Comparison of ENCODE assay signal across 1 cellular context in genomic region chr7:20219446-20220292, GRCh38.
TF ChIP-seq lines count a peak whose summit lies in the region.

No MANE protein-coding gene starts in this region.

TF ChIP-seq in HepG2, 621 proteins besides CTCF, POLR2A, EP300 and RAD21 (continued from another document and continues in another):
- TF ChIP-seq, protein P1, sequence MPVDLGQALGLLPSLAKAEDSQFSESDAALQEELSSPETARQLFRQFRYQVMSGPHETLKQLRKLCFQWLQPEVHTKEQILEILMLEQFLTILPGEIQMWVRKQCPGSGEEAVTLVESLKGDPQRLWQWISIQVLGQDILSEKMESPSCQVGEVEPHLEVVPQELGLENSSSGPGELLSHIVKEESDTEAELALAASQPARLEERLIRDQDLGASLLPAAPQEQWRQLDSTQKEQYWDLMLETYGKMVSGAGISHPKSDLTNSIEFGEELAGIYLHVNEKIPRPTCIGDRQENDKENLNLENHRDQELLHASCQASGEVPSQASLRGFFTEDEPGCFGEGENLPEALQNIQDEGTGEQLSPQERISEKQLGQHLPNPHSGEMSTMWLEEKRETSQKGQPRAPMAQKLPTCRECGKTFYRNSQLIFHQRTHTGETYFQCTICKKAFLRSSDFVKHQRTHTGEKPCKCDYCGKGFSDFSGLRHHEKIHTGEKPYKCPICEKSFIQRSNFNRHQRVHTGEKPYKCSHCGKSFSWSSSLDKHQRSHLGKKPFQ (CRISPR knock-in tag; IDR thresholded peaks at IDR 0.05; ENCODE audit: insufficient replicate concordance): peak; percentile 36
- peak; percentile 96; the same call in 1 of the 2 replicates for TF ChIP-seq ZNF788 (CRISPR knock-in tag; IDR thresholded peaks at IDR 0.05; ENCODE audit: borderline replicate concordance)
- peak; percentile 95 for TF ChIP-seq XRCC5 (optimal IDR thresholded peaks at IDR 0.05; ENCODE audit: low read length)
- peak; percentile 60; the same call in 1 of the 2 replicates for TF ChIP-seq ZNF747 (CRISPR knock-in tag; IDR thresholded peaks at IDR 0.05; ENCODE audit: borderline replicate concordance)
- no peak for TF ChIP-seq NRL (CRISPR knock-in tag; IDR thresholded peaks at IDR 0.05; ENCODE audit: borderline replicate concordance)
- no peak for TF ChIP-seq ZNF550 (CRISPR knock-in tag; IDR thresholded peaks at IDR 0.05; ENCODE audit: borderline replicate concordance)
- TF ChIP-seq, protein P2, sequence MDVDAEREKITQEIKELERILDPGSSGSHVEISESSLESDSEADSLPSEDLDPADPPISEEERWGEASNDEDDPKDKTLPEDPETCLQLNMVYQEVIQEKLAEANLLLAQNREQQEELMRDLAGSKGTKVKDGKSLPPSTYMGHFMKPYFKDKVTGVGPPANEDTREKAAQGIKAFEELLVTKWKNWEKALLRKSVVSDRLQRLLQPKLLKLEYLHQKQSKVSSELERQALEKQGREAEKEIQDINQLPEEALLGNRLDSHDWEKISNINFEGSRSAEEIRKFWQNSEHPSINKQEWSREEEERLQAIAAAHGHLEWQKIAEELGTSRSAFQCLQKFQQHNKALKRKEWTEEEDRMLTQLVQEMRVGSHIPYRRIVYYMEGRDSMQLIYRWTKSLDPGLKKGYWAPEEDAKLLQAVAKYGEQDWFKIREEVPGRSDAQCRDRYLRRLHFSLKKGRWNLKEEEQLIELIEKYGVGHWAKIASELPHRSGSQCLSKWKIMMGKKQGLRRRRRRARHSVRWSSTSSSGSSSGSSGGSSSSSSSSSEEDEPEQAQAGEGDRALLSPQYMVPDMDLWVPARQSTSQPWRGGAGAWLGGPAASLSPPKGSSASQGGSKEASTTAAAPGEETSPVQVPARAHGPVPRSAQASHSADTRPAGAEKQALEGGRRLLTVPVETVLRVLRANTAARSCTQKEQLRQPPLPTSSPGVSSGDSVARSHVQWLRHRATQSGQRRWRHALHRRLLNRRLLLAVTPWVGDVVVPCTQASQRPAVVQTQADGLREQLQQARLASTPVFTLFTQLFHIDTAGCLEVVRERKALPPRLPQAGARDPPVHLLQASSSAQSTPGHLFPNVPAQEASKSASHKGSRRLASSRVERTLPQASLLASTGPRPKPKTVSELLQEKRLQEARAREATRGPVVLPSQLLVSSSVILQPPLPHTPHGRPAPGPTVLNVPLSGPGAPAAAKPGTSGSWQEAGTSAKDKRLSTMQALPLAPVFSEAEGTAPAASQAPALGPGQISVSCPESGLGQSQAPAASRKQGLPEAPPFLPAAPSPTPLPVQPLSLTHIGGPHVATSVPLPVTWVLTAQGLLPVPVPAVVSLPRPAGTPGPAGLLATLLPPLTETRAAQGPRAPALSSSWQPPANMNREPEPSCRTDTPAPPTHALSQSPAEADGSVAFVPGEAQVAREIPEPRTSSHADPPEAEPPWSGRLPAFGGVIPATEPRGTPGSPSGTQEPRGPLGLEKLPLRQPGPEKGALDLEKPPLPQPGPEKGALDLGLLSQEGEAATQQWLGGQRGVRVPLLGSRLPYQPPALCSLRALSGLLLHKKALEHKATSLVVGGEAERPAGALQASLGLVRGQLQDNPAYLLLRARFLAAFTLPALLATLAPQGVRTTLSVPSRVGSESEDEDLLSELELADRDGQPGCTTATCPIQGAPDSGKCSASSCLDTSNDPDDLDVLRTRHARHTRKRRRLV (CRISPR knock-in tag; IDR thresholded peaks at IDR 0.05): peak; percentile 71; the same call in 1 of the 2 replicates
- 0 out of 2 replicates have a peak, but pooled peaks have one; percentile 34 for TF ChIP-seq ZNF724P (CRISPR knock-in tag; IDR thresholded peaks at IDR 0.05; ENCODE audit: borderline replicate concordance)
- TF ChIP-seq MBNL3 (CRISPR knock-in tag; conservative IDR thresholded peaks at IDR 0.05): no peak
- peak; percentile 30; the same call in 1 of the 2 replicates for TF ChIP-seq ZSCAN25 (CRISPR knock-in tag; IDR thresholded peaks at IDR 0.05)
- peak; percentile 94 for TF ChIP-seq ZNF350 (CRISPR knock-in tag; IDR thresholded peaks at IDR 0.05; ENCODE audit: borderline replicate concordance, low read depth)
- TF ChIP-seq RERE (CRISPR knock-in tag; IDR thresholded peaks at IDR 0.05; ENCODE audit: low read depth): peak; percentile 66; the same call in 1 of the 2 replicates
- TF ChIP-seq, protein P3, sequence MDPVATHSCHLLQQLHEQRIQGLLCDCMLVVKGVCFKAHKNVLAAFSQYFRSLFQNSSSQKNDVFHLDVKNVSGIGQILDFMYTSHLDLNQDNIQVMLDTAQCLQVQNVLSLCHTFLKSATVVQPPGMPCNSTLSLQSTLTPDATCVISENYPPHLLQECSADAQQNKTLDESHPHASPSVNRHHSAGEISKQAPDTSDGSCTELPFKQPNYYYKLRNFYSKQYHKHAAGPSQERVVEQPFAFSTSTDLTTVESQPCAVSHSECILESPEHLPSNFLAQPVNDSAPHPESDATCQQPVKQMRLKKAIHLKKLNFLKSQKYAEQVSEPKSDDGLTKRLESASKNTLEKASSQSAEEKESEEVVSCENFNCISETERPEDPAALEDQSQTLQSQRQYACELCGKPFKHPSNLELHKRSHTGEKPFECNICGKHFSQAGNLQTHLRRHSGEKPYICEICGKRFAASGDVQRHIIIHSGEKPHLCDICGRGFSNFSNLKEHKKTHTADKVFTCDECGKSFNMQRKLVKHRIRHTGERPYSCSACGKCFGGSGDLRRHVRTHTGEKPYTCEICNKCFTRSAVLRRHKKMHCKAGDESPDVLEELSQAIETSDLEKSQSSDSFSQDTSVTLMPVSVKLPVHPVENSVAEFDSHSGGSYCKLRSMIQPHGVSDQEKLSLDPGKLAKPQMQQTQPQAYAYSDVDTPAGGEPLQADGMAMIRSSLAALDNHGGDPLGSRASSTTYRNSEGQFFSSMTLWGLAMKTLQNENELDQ (CRISPR knock-in tag; IDR thresholded peaks at IDR 0.05; ENCODE audit: borderline replicate concordance): no peak
- TF ChIP-seq ZNF446 (CRISPR knock-in tag; IDR thresholded peaks at IDR 0.05): no peak
- TF ChIP-seq TAF15 (IDR thresholded peaks at IDR 0.05; ENCODE audit: low read depth, low read length, poor library complexity, severe bottlenecking): no peak
- TF ChIP-seq KMT2B (CRISPR knock-in tag; IDR thresholded peaks at IDR 0.05): no peak
- TF ChIP-seq ZNF143 (CRISPR knock-in tag; IDR thresholded peaks at IDR 0.05): no peak
- no peak for TF ChIP-seq ZNF224 (CRISPR knock-in tag; IDR thresholded peaks at IDR 0.05)
- no peak for TF ChIP-seq ZNF597 (CRISPR knock-in tag; IDR thresholded peaks at IDR 0.05)
- peak; percentile 82 for TF ChIP-seq CBX1 (IDR thresholded peaks at IDR 0.05; ENCODE audit: low read depth)
- TF ChIP-seq ZNF687 (CRISPR knock-in tag; IDR thresholded peaks at IDR 0.05): peak; percentile 78
- TF ChIP-seq FIP1L1 (IDR thresholded peaks at IDR 0.05; ENCODE audit: borderline replicate concordance, insufficient read depth, low read depth, low read length): no peak
- peak; percentile 58; the same call in 1 of the 2 replicates for TF ChIP-seq TEF (CRISPR knock-in tag; IDR thresholded peaks at IDR 0.05)
- 0 out of 2 replicates have a peak, but pooled peaks have one; percentile 29 for TF ChIP-seq KDM1A (CRISPR knock-in tag; IDR thresholded peaks at IDR 0.05)
- no peak for TF ChIP-seq ZNF577 (CRISPR knock-in tag; IDR thresholded peaks at IDR 0.05; ENCODE audit: borderline replicate concordance, low read depth)
- no peak for TF ChIP-seq ZNF816 (CRISPR knock-in tag; IDR thresholded peaks at IDR 0.05; ENCODE audit: borderline replicate concordance)
- TF ChIP-seq ZNF460 (CRISPR knock-in tag; IDR thresholded peaks at IDR 0.05; ENCODE audit: borderline replicate concordance): peak; percentile 24; the same call in 1 of the 2 replicates
- TF ChIP-seq SOX6 (IDR thresholded peaks at IDR 0.05): no peak
- TF ChIP-seq SOX6 (CRISPR knock-in tag; IDR thresholded peaks at IDR 0.05): peak; percentile 92
- no peak for TF ChIP-seq ZNF678 (CRISPR knock-in tag; IDR thresholded peaks at IDR 0.05)
- TF ChIP-seq EED (CRISPR knock-in tag; IDR thresholded peaks at IDR 0.05): no peak
- no peak for TF ChIP-seq HMGA1 (CRISPR knock-in tag; conservative IDR thresholded peaks at IDR 0.05)
- TF ChIP-seq KAT2B (IDR thresholded peaks at IDR 0.05; ENCODE audit: borderline replicate concordance, low read depth, low read length): no peak
- no peak for TF ChIP-seq ZNF136 (CRISPR knock-in tag; IDR thresholded peaks at IDR 0.05; ENCODE audit: low read depth)
